19 cellular contexts compared by ENCODE assay signal in genomic region chr1:224757508-224757907, GRCh38.
"Had no signal": no experiment of that assay in that cellular context is flagged by ENCODE, and none has a peak within 500 bp of the region (broad histone marks: within the 10 kb centered on the region; RNA-seq: fewer than 3 reads in every experiment).

No MANE protein-coding gene starts in this region.

- H3K4me3 ChIP-seq: coronary artery, dorsolateral prefrontal cortex, esophagus muscularis mucosa, gastroesophageal sphincter, heart left ventricle, hepatocyte, left ventricle myocardium inferior, lower lobe of right lung, mucosa of descending colon had no signal

- H3K36me3 ChIP-seq: esophagus muscularis mucosa, gastroesophageal sphincter, heart left ventricle, left ventricle myocardium inferior, lower lobe of right lung had no signal

- H3K4me1 Mint-ChIP-seq: immature natural killer cell, mesothelial cell of epicardium, naive B cell had no signal

- H3K27ac ChIP-seq: coronary artery, dorsolateral prefrontal cortex, esophagus muscularis mucosa, foreskin keratinocyte, gastroesophageal sphincter, heart left ventricle, hepatocyte, left ventricle myocardium inferior, lower lobe of right lung had no signal

- H3K27me3 ChIP-seq: dorsolateral prefrontal cortex, esophagus muscularis mucosa, foreskin keratinocyte, gastroesophageal sphincter, hepatocyte had no signal

- H3K4me1 ChIP-seq: foreskin keratinocyte, heart left ventricle, left ventricle myocardium inferior, lower lobe of right lung had no signal

- H3K27ac Mint-ChIP-seq: effector memory CD8-positive, alpha-beta T cell; immature natural killer cell; mesothelial cell of epicardium had no signal

- H3K4me3 Mint-ChIP-seq: effector memory CD8-positive, alpha-beta T cell; immature natural killer cell; mesothelial cell of epicardium; naive B cell had no signal

- ATAC-seq: effector memory CD8-positive, alpha-beta T cell; foreskin keratinocyte; gastroesophageal sphincter; heart left ventricle; left cardiac atrium; lower lobe of right lung; mucosa of descending colon had no signal

- H3K36me3 Mint-ChIP-seq: mesothelial cell of epicardium had no signal

- DNase-seq: dermis blood vessel endothelial cell; dorsolateral prefrontal cortex; effector CD8-positive, alpha-beta T cell; effector memory CD8-positive, alpha-beta T cell; foreskin keratinocyte; heart left ventricle; hypothalamus; immature natural killer cell; left cardiac atrium; left ventricle myocardium inferior; lower lobe of right lung; mesenchymal stem cell; mucosa of descending colon; naive B cell had no signal
